ENCODE assay signal across 1 cellular context in the genomic region with DNA sequence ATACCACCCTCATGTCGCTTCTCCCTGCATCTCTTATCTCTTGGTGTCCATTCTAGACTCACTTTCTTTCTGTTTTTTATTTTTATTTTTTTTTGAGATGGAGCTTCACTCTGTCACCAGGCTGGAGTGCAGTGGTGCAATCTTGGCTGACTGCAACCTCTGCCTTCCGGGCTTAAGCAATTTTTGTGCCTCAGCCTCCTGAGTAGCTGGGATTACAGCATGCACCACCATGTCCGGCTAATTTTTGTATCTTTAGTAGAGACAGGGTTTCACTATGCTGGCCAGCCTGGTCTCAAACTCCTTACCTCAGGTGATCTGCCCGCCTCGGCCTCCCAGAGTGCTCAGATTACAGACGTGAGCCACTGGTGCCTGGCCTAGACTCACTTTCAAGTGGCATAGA. TPM values are rescaled to one million over a fixed set of nuclear protein-coding genes. Genes with fewer than 3 reads are reported as not detected.
"Had no signal": no experiment of that assay in that cellular context is flagged by ENCODE, and none has a peak within 500 bp of the region (broad histone marks: within the 10 kb centered on the region; RNA-seq: fewer than 3 reads in every experiment).

No MANE protein-coding gene starts in this region.

RNA-seq across cellular contexts. Expression of a gene that starts 12.5 kb away (rescaled TPM):
- total RNA-seq: endodermal cell had no signal
